ENCODE assay signal across 21 cellular contexts in genomic region chr4:185269286-185269685, GRCh38.
"Had no signal": no experiment of that assay in that cellular context is flagged by ENCODE, and none has a peak within 500 bp of the region (broad histone marks: within the 10 kb centered on the region; RNA-seq: fewer than 3 reads in every experiment).

No MANE protein-coding gene starts in this region.

- H3K27me3 ChIP-seq: esophagus muscularis mucosa had no signal

- ATAC-seq: activated T-cell treated with anti-CD3 and anti-CD28 coated beads, Interleukin-2, amount 50 U/mL, for 4 hours; activated T-helper 17 cell treated with anti-CD3 and anti-CD28 coated beads, Interleukin-2, amount 50 U/mL, for 72 hours; sciatic nerve; stimulated activated effector memory CD8-positive, alpha-beta T cell treated with anti-CD3 and anti-CD28 coated beads, Interleukin-12 subunit alpha, Interleukin-12 subunit beta, amount 100 ng/mL, for 72 hours had no signal

- H3K36me3 ChIP-seq: thoracic aorta had no signal

- H3K4me3 ChIP-seq: esophagus muscularis mucosa, left ventricle myocardium inferior, lung, thoracic aorta had no signal

- H3K4me1 ChIP-seq: esophagus muscularis mucosa had no signal

- FAIRE-seq: islet of Langerhans, urothelium cell line had no signal

- H3K27ac ChIP-seq: esophagus muscularis mucosa, left ventricle myocardium inferior, thoracic aorta had no signal

- DNase-seq: activated CD4-positive, alpha-beta memory T cell treated with anti-CD3 and anti-CD28 coated beads, Interleukin-2, amount 10 ng/mL, durations not matched to agents 7 days and 5 days; activated CD4-positive, alpha-beta T cell treated with anti-CD3 and anti-CD28 coated beads, Interleukin-2, amount 10 ng/mL, durations not matched to agents 24 days and 14 days; activated CD4-positive, CD25-positive, alpha-beta regulatory T cell treated with anti-CD3 and anti-CD28 coated beads, Interleukin-2, amount 50 U/mL, for 72 hours; activated gamma-delta T cell treated with Interleukin-2 at 50 U/mL for 16 hours; activated naive CD4-positive, alpha-beta T cell treated with anti-CD3 and anti-CD28 coated beads, Interleukin-2, amount 50 U/mL, for 16 hours; activated T-cell treated with anti-CD3 and anti-CD28 coated beads, Interleukin-2, amount 50 U/mL, for 4 hours; amniotic stem cell; endodermal cell; foreskin melanocyte; left ventricle myocardium inferior; small intestine; stimulated activated CD4-positive, alpha-beta T cell treated with anti-CD3 and anti-CD28 coated beads, Interleukin-4, amount 100 ng/mL, for 24 hours; trophoblast cell had no signal

- H3K9me3 ChIP-seq: esophagus muscularis mucosa, left ventricle myocardium inferior, thoracic aorta had no signal
